1 cellular context compared by ENCODE assay signal in genomic region chr1:212610575-212610967, GRCh38.
TF ChIP-seq lines count a peak whose summit lies in the region.

No MANE protein-coding gene starts in this region.

TF ChIP-seq in IMR-90, 13 proteins besides CTCF, POLR2A, EP300 and RAD21 (continued from another document):
- TF ChIP-seq RFX5 (IDR thresholded peaks at IDR 0.05; ENCODE audit: low read depth, low read length) = no peak
- no peak for TF ChIP-seq CEBPB (IDR thresholded peaks at IDR 0.05; ENCODE audit: low read depth, low read length)
- no peak for TF ChIP-seq NFE2L2 (IDR thresholded peaks at IDR 0.05; ENCODE audit: low read depth, low read length)
- TF ChIP-seq MAFK (IDR thresholded peaks at IDR 0.05; ENCODE audit: low read depth, low read length) = no peak
- TF ChIP-seq RCOR1 (IDR thresholded peaks at IDR 0.05; ENCODE audit: insufficient replicate concordance, low read length) = no peak
- TF ChIP-seq SMC3 (IDR thresholded peaks at IDR 0.05; ENCODE audit: low read depth, low read length) = no peak
- no peak for TF ChIP-seq MAZ (IDR thresholded peaks at IDR 0.05; ENCODE audit: borderline replicate concordance, low read depth, low read length)
- no peak for TF ChIP-seq FOS (IDR thresholded peaks at IDR 0.05; ENCODE audit: low read depth, low read length)
- TF ChIP-seq CHD1 (IDR thresholded peaks at IDR 0.05; ENCODE audit: low read depth, low read length) = no peak; the same call in 1 of the 2 replicates
TF ChIP-seq in IMR-90: peak in this region for 0.
